In the genomic region with DNA sequence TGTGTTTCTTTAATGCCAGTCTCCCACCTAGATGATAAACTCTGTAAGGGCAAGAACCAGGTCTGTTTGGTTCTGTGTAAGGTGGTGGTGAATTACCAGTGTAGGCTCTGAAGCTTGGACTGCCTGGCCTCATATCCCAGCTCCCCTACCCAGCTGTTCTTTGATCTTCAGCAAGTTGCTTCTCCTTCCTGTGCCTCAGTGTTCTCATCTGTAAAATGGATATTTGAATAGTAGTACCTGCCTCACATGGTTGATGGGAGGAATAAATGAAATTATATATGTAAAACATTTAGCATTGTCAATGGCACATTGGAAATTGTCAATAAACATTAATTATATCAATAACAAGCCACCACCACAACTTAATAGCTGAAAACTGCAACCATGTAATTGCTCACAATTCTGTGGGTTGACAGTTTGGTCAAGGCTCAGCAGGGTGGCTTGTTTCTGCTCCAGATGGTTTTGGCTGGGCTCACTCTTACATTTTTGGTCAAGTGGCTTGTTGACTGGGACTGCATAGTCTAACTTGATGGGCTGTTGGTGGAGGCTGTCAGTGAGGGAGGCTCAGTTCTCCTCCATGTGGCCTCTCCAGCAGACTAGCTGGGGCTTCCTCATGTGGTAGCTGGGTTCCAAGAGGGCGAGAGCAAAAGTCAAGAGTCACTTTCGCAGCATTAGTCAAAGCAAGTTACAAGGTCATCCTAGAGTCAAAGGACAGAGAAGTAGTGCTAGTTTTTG, we compare ENCODE assay signal across 1 cellular context.
TF ChIP-seq lines count a peak whose summit lies in the region.

No MANE protein-coding gene starts in this region.

TF ChIP-seq in IMR-90, 13 proteins besides CTCF, POLR2A, EP300 and RAD21:
- TF ChIP-seq, protein P1, sequence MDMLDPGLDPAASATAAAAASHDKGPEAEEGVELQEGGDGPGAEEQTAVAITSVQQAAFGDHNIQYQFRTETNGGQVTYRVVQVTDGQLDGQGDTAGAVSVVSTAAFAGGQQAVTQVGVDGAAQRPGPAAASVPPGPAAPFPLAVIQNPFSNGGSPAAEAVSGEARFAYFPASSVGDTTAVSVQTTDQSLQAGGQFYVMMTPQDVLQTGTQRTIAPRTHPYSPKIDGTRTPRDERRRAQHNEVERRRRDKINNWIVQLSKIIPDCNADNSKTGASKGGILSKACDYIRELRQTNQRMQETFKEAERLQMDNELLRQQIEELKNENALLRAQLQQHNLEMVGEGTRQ (IDR thresholded peaks at IDR 0.05; ENCODE audit: low read depth, low read length) = no peak
- no peak for TF ChIP-seq CEBPB (IDR thresholded peaks at IDR 0.05; ENCODE audit: low read depth, low read length)
- no peak for TF ChIP-seq RCOR1 (IDR thresholded peaks at IDR 0.05; ENCODE audit: insufficient replicate concordance, low read length)
- TF ChIP-seq BHLHE40 (IDR thresholded peaks at IDR 0.05; ENCODE audit: low read depth, low read length) = no peak
- TF ChIP-seq RFX5 (IDR thresholded peaks at IDR 0.05; ENCODE audit: low read depth, low read length) = no peak
- no peak for TF ChIP-seq NFE2L2 (IDR thresholded peaks at IDR 0.05; ENCODE audit: low read depth, low read length)
- TF ChIP-seq CHD1 (IDR thresholded peaks at IDR 0.05; ENCODE audit: low read depth, low read length) = no peak
- no peak for TF ChIP-seq SMC3 (IDR thresholded peaks at IDR 0.05; ENCODE audit: low read depth, low read length)
- TF ChIP-seq FOS (IDR thresholded peaks at IDR 0.05; ENCODE audit: low read depth, low read length) = no peak
- no peak for TF ChIP-seq MXI1 (IDR thresholded peaks at IDR 0.05; ENCODE audit: borderline replicate concordance, low read depth, low read length)
- TF ChIP-seq MAZ (IDR thresholded peaks at IDR 0.05; ENCODE audit: borderline replicate concordance, low read depth, low read length) = no peak
- no peak for TF ChIP-seq MAFK (IDR thresholded peaks at IDR 0.05; ENCODE audit: low read depth, low read length)
- TF ChIP-seq, protein P2, sequence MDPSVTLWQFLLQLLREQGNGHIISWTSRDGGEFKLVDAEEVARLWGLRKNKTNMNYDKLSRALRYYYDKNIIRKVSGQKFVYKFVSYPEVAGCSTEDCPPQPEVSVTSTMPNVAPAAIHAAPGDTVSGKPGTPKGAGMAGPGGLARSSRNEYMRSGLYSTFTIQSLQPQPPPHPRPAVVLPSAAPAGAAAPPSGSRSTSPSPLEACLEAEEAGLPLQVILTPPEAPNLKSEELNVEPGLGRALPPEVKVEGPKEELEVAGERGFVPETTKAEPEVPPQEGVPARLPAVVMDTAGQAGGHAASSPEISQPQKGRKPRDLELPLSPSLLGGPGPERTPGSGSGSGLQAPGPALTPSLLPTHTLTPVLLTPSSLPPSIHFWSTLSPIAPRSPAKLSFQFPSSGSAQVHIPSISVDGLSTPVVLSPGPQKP (IDR thresholded peaks at IDR 0.05; ENCODE audit: borderline replicate concordance, low read depth, low read length) = no peak
